ENCODE assay signal across 15 cellular contexts in the genomic region with DNA sequence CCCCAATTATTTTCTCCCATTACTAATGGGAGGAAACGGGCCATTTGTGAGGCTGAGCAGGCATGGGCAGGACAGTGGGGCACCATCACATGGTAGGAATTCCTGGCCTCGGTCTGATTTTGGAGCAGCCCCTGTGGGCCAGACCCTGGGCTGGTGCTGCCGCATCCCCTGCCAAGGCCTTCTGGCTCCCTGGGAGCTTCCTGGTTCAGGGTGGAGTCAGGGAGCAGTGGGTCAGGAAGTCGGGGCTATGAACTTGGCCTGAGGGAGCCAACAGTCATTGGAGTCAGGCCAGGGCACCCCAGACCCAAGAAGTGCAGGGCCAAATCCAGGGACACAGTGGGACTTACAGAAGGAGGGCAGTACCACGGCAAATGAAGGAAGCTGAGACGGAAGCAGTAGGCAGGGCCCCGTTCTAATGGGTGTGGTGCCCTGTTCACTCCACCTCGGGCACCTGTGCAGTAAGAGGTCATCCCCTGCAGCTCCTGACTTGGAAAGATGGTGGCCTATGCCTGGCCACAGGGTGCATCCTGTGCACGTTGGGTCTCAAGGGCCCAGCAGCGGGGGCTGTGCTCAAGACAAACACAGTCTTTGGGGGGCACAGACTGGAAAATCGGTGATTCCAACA.
DNase-seq lines count a peak whose midpoint lies in the region; ATAC-seq and TF ChIP-seq lines count a peak whose summit lies in the region.
"Had no signal": no experiment of that assay in that cellular context is flagged by ENCODE, and none has a peak within 500 bp of the region (broad histone marks: within the 10 kb centered on the region; RNA-seq: fewer than 3 reads in every experiment).

No MANE protein-coding gene starts in this region.

- H3K9me3 Mint-ChIP-seq in T-cell = peaks cover 0 to 4% (median 0%) of the 10 kb centered on the region in 3 donors
- H3K9me3 Mint-ChIP-seq: CD8-positive, alpha-beta T cell had no signal

- intact Hi-C loops in mucosa of descending colon (cut with DNase I, micrococcal nuclease) = no loop called here

- no peaks in the 10 kb centered on the region for H3K36me3 Mint-ChIP-seq in T-cell
- H3K36me3 Mint-ChIP-seq: CD4-positive, CD25-positive, alpha-beta regulatory T cell; CD8-positive, alpha-beta T cell had no signal

- no peaks in the 10 kb centered on the region for H3K4me1 ChIP-seq in mucosa of descending colon (ENCODE audit: low read depth)
- H3K4me1 ChIP-seq: Caco-2 had no signal

- no peaks in the 10 kb centered on the region for H3K4me1 Mint-ChIP-seq in T-cell
- H3K4me1 Mint-ChIP-seq: CD4-positive, CD25-positive, alpha-beta regulatory T cell had no signal

- H3K36me3 ChIP-seq in mucosa of descending colon (ENCODE audit: low read depth) = no peaks in the 10 kb centered on the region

- no peak overlapping the region for H3K27ac Mint-ChIP-seq in T-cell
- H3K27ac Mint-ChIP-seq: CD4-positive, CD25-positive, alpha-beta regulatory T cell; CD8-positive, alpha-beta T cell had no signal

- no peak overlapping the region for H3K27ac ChIP-seq in coronary artery
- H3K27ac ChIP-seq: C4-2B had no signal

- no peaks in the 10 kb centered on the region for H3K9me3 ChIP-seq in mucosa of descending colon
- H3K9me3 ChIP-seq: Caco-2 had no signal

- H3K4me3 ChIP-seq in coronary artery = no peak overlapping the region
- no peak overlapping the region for H3K4me3 ChIP-seq in mucosa of descending colon

- CTCF ChIA-PET in T-cell (lab: Charles Lee) = interaction anchor here in 1 of 2 donors (0.6 kb wide), 1 partner anchor 1365 kb away, joined by 3 read pairs; no protein-coding TSS in a partner anchor

- DNase-seq in coronary artery (ENCODE audit: low spot score) (peak; percentile 65), mucosa of descending colon (peak in 2 of 3 donors; percentile 17 to 35), omental fat pad (ENCODE audit: low spot score) (no peak), T-cell (no peak), anterior cingulate cortex (lab: John Stamatoyannopoulos, UW) (no peak)
- no peak for DNase-seq in effector CD8-positive, alpha-beta T cell (lab: John Stamatoyannopoulos, UW)
- DNase-seq: Caco-2; CD4-positive, CD25-positive, alpha-beta regulatory T cell; CD8-positive, alpha-beta T cell; DMS153; DND-41; GOT3; HCEC 1CT had no signal

- no peak overlapping the region for H3K4me3 Mint-ChIP-seq in T-cell
- H3K4me3 Mint-ChIP-seq: CD4-positive, CD25-positive, alpha-beta regulatory T cell; CD8-positive, alpha-beta T cell had no signal

- peaks cover 8 to 10% of the 10 kb centered on the region in 2 donors for H3K27me3 Mint-ChIP-seq in T-cell
- H3K27me3 Mint-ChIP-seq: CD4-positive, CD25-positive, alpha-beta regulatory T cell had no signal

- POLR2A ChIA-PET in T-cell (lab: Charles Lee) = no interaction called here

- peak; percentile 75 for ATAC-seq in mucosa of descending colon
- peak; percentile 41 for ATAC-seq in omental fat pad (ENCODE audit: low FRiP score)
- no peak for ATAC-seq in T-cell (replicated peaks in 1 of 4)
- ATAC-seq in HG02759 (IDR thresholded peaks at IDR 0.05; ENCODE audit: unreplicated experiment) = no peak
- ATAC-seq: CD8-positive, alpha-beta T cell had no signal

- TF ChIP-seq CTCF in coronary artery (IDR thresholded peaks at IDR 0.05) (no peak), mucosa of descending colon (IDR thresholded peaks at IDR 0.05) (no peak), omental fat pad (IDR thresholded peaks at IDR 0.05) (no peak)

Comparison
In these comparisons a context has a peak if more than half of its experiments do, and no peak if none do; other contexts are left out.
1. DNase-seq: peak in coronary artery (single experiment) and mucosa of descending colon (2 of 3); none in omental fat pad (single experiment), T-cell (0 of 34), anterior cingulate cortex (0 of 58) and effector CD8-positive, alpha-beta T cell (single experiment).
2. ATAC-seq: peak in mucosa of descending colon (single experiment) and omental fat pad (single experiment); none in T-cell (0 of 4) and HG02759 (single experiment).